Comparison of ENCODE assay signal across 13 cellular contexts in genomic region chr4:53010320-53010719, GRCh38.
DNase-seq lines count a peak whose midpoint lies in the region; ATAC-seq, FAIRE-seq and TF ChIP-seq lines count a peak whose summit lies in the region.
"Had no signal": no experiment of that assay in that cellular context is flagged by ENCODE, and none has a peak within 500 bp of the region (broad histone marks: within the 10 kb centered on the region; RNA-seq: fewer than 3 reads in every experiment).

No MANE protein-coding gene starts in this region.

- H3K9me3 ChIP-seq in CD8-positive, alpha-beta T cell (ENCODE audit: low read length), result no peaks in the 10 kb centered on the region

- H3K4me3 Mint-ChIP-seq in CD8-positive, alpha-beta T cell, result no peak overlapping the region

- peaks cover 34% of the 10 kb centered on the region for H3K4me1 Mint-ChIP-seq in CD8-positive, alpha-beta T cell (ENCODE audit: low read depth)

- no peaks in the 10 kb centered on the region for H3K27me3 ChIP-seq in rectal smooth muscle tissue (ENCODE audit: control insufficient read depth, insufficient read depth, low read length)
- H3K27me3 ChIP-seq in CD8-positive, alpha-beta T cell (ENCODE audit: insufficient read depth, low read length), result no peaks in the 10 kb centered on the region
- H3K27me3 ChIP-seq: dorsolateral prefrontal cortex had no signal

- H3K27ac Mint-ChIP-seq in CD8-positive, alpha-beta T cell, result no peak overlapping the region

- CTCF ChIA-PET in CD8-positive, alpha-beta T cell (lab: Charles Lee), result no interaction called here

- H3K36me3 ChIP-seq in rectal smooth muscle tissue (ENCODE audit: control insufficient read depth, insufficient read depth, low read length), result no peaks in the 10 kb centered on the region
- H3K36me3 ChIP-seq in CD8-positive, alpha-beta T cell (ENCODE audit: insufficient read depth, low read length), result no peaks in the 10 kb centered on the region

- H3K36me3 Mint-ChIP-seq in CD8-positive, alpha-beta T cell, result peaks cover 21% of the 10 kb centered on the region

- H3K27me3 Mint-ChIP-seq in CD8-positive, alpha-beta T cell (ENCODE audit: low read depth), result no peaks in the 10 kb centered on the region

- in situ Hi-C loops in astrocyte of the spinal cord (cut with HindIII; ENCODE audit: low sequenced_read_pairs), result no loop called here

- H3K9me3 Mint-ChIP-seq in CD8-positive, alpha-beta T cell, result peaks cover 8% of the 10 kb centered on the region

- TF ChIP-seq POLR2A in H54 (IDR thresholded peaks at IDR 0.05; ENCODE audit: low read depth, low read length), result no peak

- H3K27ac ChIP-seq in rectal smooth muscle tissue (ENCODE audit: low read depth, low read length), result peak overlapping the region; percentile 37
- H3K27ac ChIP-seq in CD8-positive, alpha-beta T cell (ENCODE audit: low read depth, low read length), result no peak overlapping the region
- H3K27ac ChIP-seq: dorsolateral prefrontal cortex, parathyroid adenoma had no signal

- no peak for TF ChIP-seq CTCF in astrocyte of the spinal cord (IDR thresholded peaks at IDR 0.05; ENCODE audit: low read depth, low read length)
- TF ChIP-seq CTCF in CD8-positive, alpha-beta T cell (IDR thresholded peaks at IDR 0.05), result no peak

- no peak for FAIRE-seq in H54 (lab: Jason Lieb, UNC)

- intact Hi-C loops in left cardiac atrium (cut with DNase I), result loop anchor here (5.0 to 10.0 kb wide), 4 partner anchors 114 to 1222 kb away; partner anchors contain the start of gene PDGFRA (in 1 of the 2)
- intact Hi-C loops in CD8-positive, alpha-beta T cell (cut with DNase I, micrococcal nuclease), result loop anchor here in 1 of 2 experiments (10.0 kb wide), 1 partner anchor 1224 kb away; no protein-coding TSS in a partner anchor

- H3K9ac ChIP-seq in rectal smooth muscle tissue (ENCODE audit: low read length), result no peak overlapping the region
- H3K9ac ChIP-seq: parathyroid adenoma had no signal

- peaks cover 19% of the 10 kb centered on the region for H3K4me1 ChIP-seq in rectal smooth muscle tissue (ENCODE audit: control insufficient read depth, insufficient read depth, low read length)
- peaks cover 12% of the 10 kb centered on the region for H3K4me1 ChIP-seq in CD8-positive, alpha-beta T cell (ENCODE audit: insufficient read depth, low read length)
- H3K4me1 ChIP-seq: parathyroid adenoma had no signal

- DNase-seq in EH (ENCODE audit: low read depth), result peak; percentile 49
- peak; percentile 63 for DNase-seq in astrocyte of the spinal cord (ENCODE audit: low read depth, low spot score)
- DNase-seq in left cardiac atrium, result no peak
- no peak for DNase-seq in activated gamma-delta T cell treated with Interleukin-2 at 50 U/mL for 16 hours
- no peak for DNase-seq in H54 (ENCODE audit: insufficient read length, low spot score)
- DNase-seq in CD8-positive, alpha-beta T cell, result no peak
- DNase-seq: anterior cingulate cortex, dorsolateral prefrontal cortex, NCI-H1694 treated with DMSO at 0.1 percent for 48 hours, NCI-H524 had no signal

- ATAC-seq in left cardiac atrium, result peak; percentile 58 to 66
- no peak for ATAC-seq in GM19023 (IDR thresholded peaks at IDR 0.05; ENCODE audit: unreplicated experiment)
- ATAC-seq in CD8-positive, alpha-beta T cell, result no peak

- POLR2A ChIA-PET in CD8-positive, alpha-beta T cell (lab: Charles Lee), result no interaction called here

- H3K4me3 ChIP-seq in astrocyte of the spinal cord (ENCODE audit: low read depth, low read length) (no peak overlapping the region), rectal smooth muscle tissue (ENCODE audit: low read length) (no peak overlapping the region)
- no peak overlapping the region for H3K4me3 ChIP-seq in CD8-positive, alpha-beta T cell (ENCODE audit: low read depth, low read length)
- H3K4me3 ChIP-seq: dorsolateral prefrontal cortex had no signal

Comparison
In these comparisons a context has a peak if more than half of its experiments do, and no peak if none do; other contexts are left out.
1. DNase-seq: peak in EH (single experiment) and astrocyte of the spinal cord (single experiment); none in left cardiac atrium (single experiment), activated gamma-delta T cell treated with Interleukin-2 at 50 U/mL for 16 hours (single experiment), H54 (single experiment) and CD8-positive, alpha-beta T cell (0 of 7).
2. ATAC-seq: peak in left cardiac atrium (2 of 2); none in GM19023 (single experiment) and CD8-positive, alpha-beta T cell (single experiment).